Comparison of ENCODE assay signal across 21 cellular contexts in the genomic region with DNA sequence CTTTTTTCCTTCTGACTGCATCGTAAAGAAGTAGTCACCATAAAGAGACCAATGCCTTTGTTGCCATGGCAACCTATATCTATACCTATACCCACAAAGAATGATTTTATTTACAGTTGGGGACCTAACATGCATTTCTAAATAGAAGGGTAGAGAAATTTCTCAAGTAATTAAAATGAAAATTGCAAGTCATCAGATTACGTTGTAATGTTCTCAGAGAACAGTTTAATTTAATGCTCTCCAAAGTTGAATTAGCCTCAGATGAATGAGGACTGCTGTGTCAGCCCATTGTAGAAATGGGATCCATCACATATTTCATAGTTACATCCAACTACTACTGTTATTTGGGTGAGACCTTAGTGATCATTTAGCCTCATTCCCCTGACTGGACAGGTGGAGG. TPM values are rescaled to one million over a fixed set of nuclear protein-coding genes. Genes with fewer than 3 reads are reported as not detected.
A peak's percentile ranks its signal among the peaks of the same experiment; 100 is the strongest.
DNase-seq lines count a peak whose midpoint lies in the region; ATAC-seq, FAIRE-seq and TF ChIP-seq lines count a peak whose summit lies in the region.
"Had no signal": no experiment of that assay in that cellular context is flagged by ENCODE, and none has a peak within 500 bp of the region (broad histone marks: within the 10 kb centered on the region; RNA-seq: fewer than 3 reads in every experiment).

No MANE protein-coding gene starts in this region.

- no peak overlapping the region for H2AFZ ChIP-seq in H9 (ENCODE audit: low read length)

- no peak overlapping the region for H3K14ac ChIP-seq in H9 (ENCODE audit: insufficient read depth, low read length)

- H4K91ac ChIP-seq in H9 (ENCODE audit: insufficient read length, low read depth, low read length): no peak overlapping the region

- 0 out of 3 replicates have a peak, but pooled peaks cover 4% of the 10 kb centered on the region for H3K4me1 ChIP-seq in A549
- no peaks in the 10 kb centered on the region for H3K4me1 ChIP-seq in H9 (ENCODE audit: insufficient read depth, low read length)
- peaks cover 32 to 38% of the 10 kb centered on the region in 2 donors for H3K4me1 ChIP-seq in thyroid gland
- peaks cover 0 to 5% (median 0%) of the 10 kb centered on the region in 3 donors for H3K4me1 ChIP-seq in esophagus squamous epithelium
- H3K4me1 ChIP-seq: BE2C had no signal

- H3K79me1 ChIP-seq in H9 (ENCODE audit: insufficient read depth, low read depth, low read length, poor library complexity, severe bottlenecking): no peaks in the 10 kb centered on the region

- TF ChIP-seq EP300 in A549 (IDR thresholded peaks at IDR 0.05): no peak

- no peaks in the 10 kb centered on the region for H3K27me3 ChIP-seq in H9 (ENCODE audit: insufficient read depth, low read length)
- H3K27me3 ChIP-seq in thyroid gland: no peaks in the 10 kb centered on the region
- H3K27me3 ChIP-seq in esophagus squamous epithelium: no peaks in the 10 kb centered on the region
- H3K27me3 ChIP-seq: BE2C had no signal

- no peak overlapping the region for H2BK5ac ChIP-seq in H9 (ENCODE audit: insufficient read length, low read length)

- no peak overlapping the region for H3K4me3 ChIP-seq in A549
- no peak overlapping the region for H3K4me3 ChIP-seq in thyroid gland (replicated peaks in 1 of 3)
- no peak overlapping the region for H3K4me3 ChIP-seq in esophagus squamous epithelium

- no peaks in the 10 kb centered on the region for H3K79me2 ChIP-seq in H9 (ENCODE audit: insufficient read depth, low read length)

- no peaks in the 10 kb centered on the region for H4K20me1 ChIP-seq in H9 (ENCODE audit: control insufficient read depth, insufficient read depth, insufficient read length)

- no peak overlapping the region for H2BK20ac ChIP-seq in H9 (ENCODE audit: low read depth, low read length, poor library complexity, severe bottlenecking)

- no peak overlapping the region for H4K5ac ChIP-seq in H9 (ENCODE audit: insufficient read length, low read depth, low read length)

- H3K23me2 ChIP-seq in H9 (ENCODE audit: insufficient read length, low read depth, low read length, poor library complexity, severe bottlenecking): no peaks in the 10 kb centered on the region

- H2BK15ac ChIP-seq in H9 (ENCODE audit: low read depth, low read length): no peak overlapping the region

- H3K27me3 Mint-ChIP-seq in H9 (ENCODE audit: low read depth) (no peaks in the 10 kb centered on the region), neural crest cell (ENCODE audit: low read depth) (no peaks in the 10 kb centered on the region)
- H3K27me3 Mint-ChIP-seq in activated naive CD8-positive, alpha-beta T cell treated with anti-CD3 and anti-CD28 coated beads for 36 hours: no peaks in the 10 kb centered on the region
- H3K27me3 Mint-ChIP-seq: CD4-positive, alpha-beta memory T cell had no signal

- H3K27ac ChIP-seq in A549: peak overlapping the region in 1 of 2 experiments; percentile 18; a peak in 2 of 6 replicates
- H3K27ac ChIP-seq in H9 (ENCODE audit: insufficient read length, low read depth, low read length): no peak overlapping the region
- H3K27ac ChIP-seq in thyroid gland: peak overlapping the region in 2 of 3 donors; percentile 27 to 88
- H3K27ac ChIP-seq in esophagus squamous epithelium: no peak overlapping the region
- H3K27ac ChIP-seq: C4-2B, HL-60 had no signal

- intact Hi-C loops in thyroid gland (cut with DNase I) (no loop called here), esophagus squamous epithelium (cut with DNase I) (no loop called here)

- no peak for FAIRE-seq in A549 (lab: Jason Lieb, UNC)
- FAIRE-seq: A204.1, G401.6, GM12892, H1 had no signal

- H3K9me3 ChIP-seq in A549: no peaks in the 10 kb centered on the region
- no peaks in the 10 kb centered on the region for H3K9me3 ChIP-seq in H9 (ENCODE audit: control insufficient read depth, low read depth, low read length)
- H3K9me3 ChIP-seq in thyroid gland: no peaks in the 10 kb centered on the region
- H3K9me3 ChIP-seq in esophagus squamous epithelium: no peaks in the 10 kb centered on the region
- H3K9me3 ChIP-seq: BE2C had no signal

- POLR2A ChIA-PET in A549 (lab: Yijun Ruan, JAX): no interaction called here

- CTCF ChIA-PET in A549 (lab: Yijun Ruan, JAX): interaction anchor here (1.4 to 1.6 kb wide), 2 partner anchors 9 to 185 kb away, joined by 5 read pairs; no protein-coding TSS in a partner anchor

- no peak for ATAC-seq in A549

- 93% methylated on average over 2 of the region's 2 CpGs for WGBS in A549 (ENCODE audit: missing lambda C conversion rate)
- no CpG with 5 or more reads among the region's 2 CpGs for WGBS in H9 (ENCODE audit: extremely low coverage, insufficient read length, low lambda C conversion rate)
- 96 to 100% methylated on average over 2 of the region's 2 CpGs for WGBS in thyroid gland, 2 donors
- WGBS in esophagus squamous epithelium, 2 donors: 88 to 98% methylated on average over 2 of the region's 2 CpGs

- H3K9me3 Mint-ChIP-seq in H9 (no peaks in the 10 kb centered on the region), neural crest cell (no peaks in the 10 kb centered on the region)
- no peaks in the 10 kb centered on the region for H3K9me3 Mint-ChIP-seq in activated naive CD8-positive, alpha-beta T cell treated with anti-CD3 and anti-CD28 coated beads for 36 hours
- H3K9me3 Mint-ChIP-seq: CD4-positive, alpha-beta memory T cell; HFFc6 had no signal

- H2AK5ac ChIP-seq in H9 (ENCODE audit: insufficient read length, low read length): no peak overlapping the region

- no peak overlapping the region for H3K9ac ChIP-seq in H9 (ENCODE audit: extremely low read depth, insufficient read length, low read length)

- H3K4me2 ChIP-seq in A549 (no peak overlapping the region), H9 (ENCODE audit: insufficient read depth, insufficient read length, low read length) (no peak overlapping the region)

- no peak overlapping the region for H3K4me3 Mint-ChIP-seq in H9
- H3K4me3 Mint-ChIP-seq in neural crest cell: no peak overlapping the region
- no peak overlapping the region for H3K4me3 Mint-ChIP-seq in activated naive CD8-positive, alpha-beta T cell treated with anti-CD3 and anti-CD28 coated beads for 36 hours
- H3K4me3 Mint-ChIP-seq: CD4-positive, alpha-beta memory T cell; HFFc6 had no signal

- no peak for DNase-seq in A549 (ENCODE audit: low read depth in 1 of 2, low spot score in 1 of 2)
- DNase-seq in H9: no peak
- DNase-seq in neural crest cell (ENCODE audit: low read depth, low spot score): no peak
- no peak for DNase-seq in thyroid gland
- DNase-seq in esophagus squamous epithelium (lab: John Stamatoyannopoulos, UW): no peak
- no peak for DNase-seq in activated naive CD8-positive, alpha-beta T cell treated with anti-CD3 and anti-CD28 coated beads for 36 hours
- no peak for DNase-seq in kidney glomerular epithelial cell (lab: John Stamatoyannopoulos, UW)
- DNase-seq: BE2C; CD4-positive, alpha-beta memory T cell; COR-L47; DMS153; DMS79 treated with DMSO at 0.1 percent for 48 hours; EL; HCEC 1CT; HFFc6 had no signal

- H2BK12ac ChIP-seq in H9 (ENCODE audit: insufficient read length, low read depth, low read length): no peak overlapping the region

- no peak overlapping the region for H4K8ac ChIP-seq in H9 (replicated peaks; ENCODE audit: insufficient read length, low read depth, low read length)

- TF ChIP-seq POLR2A in A549 (IDR thresholded peaks at IDR 0.05; ENCODE audit: low read length) (no peak), thyroid gland (IDR thresholded peaks at IDR 0.05) (no peak), esophagus squamous epithelium (IDR thresholded peaks at IDR 0.05) (no peak)

- no peak overlapping the region for H2BK120ac ChIP-seq in H9 (ENCODE audit: low read depth, low read length, poor library complexity, severe bottlenecking)

- H3K36me3 ChIP-seq in thyroid gland (peaks cover 0 to 8% of the 10 kb centered on the region in 2 donors), esophagus squamous epithelium (peaks cover 0 to 80% (median 12%) of the 10 kb centered on the region in 3 donors)

- TF ChIP-seq CTCF in A549 (IDR thresholded peaks at IDR 0.05): no peak
- TF ChIP-seq CTCF in H9 (conservative IDR thresholded peaks at IDR 0.05): no peak
- no peak for TF ChIP-seq CTCF in neural crest cell (conservative IDR thresholded peaks at IDR 0.05)
- no peak for TF ChIP-seq CTCF in thyroid gland (IDR thresholded peaks at IDR 0.05)
- TF ChIP-seq CTCF in esophagus squamous epithelium (IDR thresholded peaks at IDR 0.05): no peak

- no peak overlapping the region for H3K56ac ChIP-seq in H9 (ENCODE audit: insufficient read length, low read depth, low read length)

- no peak; a peak in 1 of 5 replicates for TF ChIP-seq RAD21 in A549 (conservative IDR thresholded peaks at IDR 0.05 in 1 of 2, IDR thresholded peaks at IDR 0.05 in 1 of 2)

- H3K18ac ChIP-seq in H9 (ENCODE audit: insufficient read length, low read depth, low read length): no peak overlapping the region

- H3T11ph ChIP-seq in H9 (ENCODE audit: low read length): peak overlapping the region; percentile 36

- H3K27ac Mint-ChIP-seq in H9 (no peak overlapping the region), neural crest cell (ENCODE audit: unreplicated experiment) (peak overlapping the region; percentile 39)
- no peak overlapping the region for H3K27ac Mint-ChIP-seq in activated naive CD8-positive, alpha-beta T cell treated with anti-CD3 and anti-CD28 coated beads for 36 hours
- H3K27ac Mint-ChIP-seq: HFFc6 had no signal

- H3K36me3 Mint-ChIP-seq in H9 (ENCODE audit: insufficient read depth in 1 of 3, low read depth in 3 of 3): peaks cover 7 to 46% (median 40%) of the 10 kb centered on the region in 3 experiments; a peak in 6 of 7 replicates
- peaks cover 15% of the 10 kb centered on the region for H3K36me3 Mint-ChIP-seq in neural crest cell (ENCODE audit: low read depth)
- peaks cover 21% of the 10 kb centered on the region for H3K36me3 Mint-ChIP-seq in activated naive CD8-positive, alpha-beta T cell treated with anti-CD3 and anti-CD28 coated beads for 36 hours

- no peak overlapping the region for H3K23ac ChIP-seq in H9 (ENCODE audit: insufficient read length, low read depth, low read length)

- no peak overlapping the region for H3K4ac ChIP-seq in H9 (ENCODE audit: low read depth, low read length)

- H3K4me1 Mint-ChIP-seq in H9: peaks cover 7 to 11% of the 10 kb centered on the region in 2 experiments
- H3K4me1 Mint-ChIP-seq in neural crest cell: peaks cover 7% of the 10 kb centered on the region
- H3K4me1 Mint-ChIP-seq in activated naive CD8-positive, alpha-beta T cell treated with anti-CD3 and anti-CD28 coated beads for 36 hours: no peaks in the 10 kb centered on the region

RNA-seq across cellular contexts. Expression of a gene that starts 18.6 kb away (rescaled TPM):
- polyA plus RNA-seq in A549 (2011; rRNA removed) (26.5 and 31.1 TPM in 2 replicates), A549 (2017; fragmentation: RNase III; extraction: RNeasy Plus Mini Kit Qiagen cat#74134 plus additional on column Dnase treatment) (12.6 to 14.4 TPM (median 13.2 TPM) in 3 replicates)
- polyA plus RNA-seq in A549 (2012; cell fraction: cytosol; rRNA removed): 8.0 and 8.8 TPM in 2 replicates
- polyA plus RNA-seq in A549 (2012; cell fraction: nucleus; rRNA removed): 6.7 and 7.8 TPM in 2 replicates
- polyA minus RNA-seq in A549 (2011; rRNA and poly(A)+ RNA removed): 17.9 and 21.4 TPM in 2 replicates
- total RNA-seq in H9 (2021) (12.7 and 12.9 TPM in 2 replicates), neural crest cell (13.6 and 15.6 TPM in 2 replicates), thyroid gland (10 to 100 TPM in 3 of 4 donors, 1 to 10 TPM in 1; 7.8 to 15.9 (median 11.5) TPM), esophagus squamous epithelium (1 to 10 TPM; 3.1 to 8.7 (median 5.7) TPM)
- 10 to 100 TPM; 14.4 to 14.9 TPM for total RNA-seq in activated naive CD8-positive, alpha-beta T cell treated with anti-CD3 and anti-CD28 coated beads for 36 hours

RNA-seq across cellular contexts. Expression of a gene that starts 18.8 kb away (rescaled TPM):
- polyA plus RNA-seq in A549 (2011; rRNA removed) (141 and 160 TPM in 2 replicates), A549 (2017; fragmentation: RNase III; extraction: RNeasy Plus Mini Kit Qiagen cat#74134 plus additional on column Dnase treatment) (73.8 to 81.1 TPM (median 81.0 TPM) in 3 replicates)
- 66.9 and 73.2 TPM in 2 replicates for polyA plus RNA-seq in A549 (2012; cell fraction: cytosol; rRNA removed)
- 57.2 and 72.5 TPM in 2 replicates for polyA plus RNA-seq in A549 (2012; cell fraction: nucleus; rRNA removed)
- polyA minus RNA-seq in A549 (2011; rRNA and poly(A)+ RNA removed): 154 and 167 TPM in 2 replicates
- total RNA-seq in H9 (2021) (78.1 and 83.3 TPM in 2 replicates), neural crest cell (86.5 and 89.7 TPM in 2 replicates), thyroid gland (10 to 100 TPM; 71.4 to 86.1 (median 80.4) TPM), esophagus squamous epithelium (10 to 100 TPM; 33.7 to 60.0 (median 53.9) TPM)
- 100 to 1,000 TPM; 102 TPM for total RNA-seq in activated naive CD8-positive, alpha-beta T cell treated with anti-CD3 and anti-CD28 coated beads for 36 hours

Comparison
In these comparisons a context has a peak if more than half of its experiments do, and no peak if none do; other contexts are left out.
1. H3K27ac ChIP-seq: peak in thyroid gland (2 of 3); none in H9 (single experiment) and esophagus squamous epithelium (0 of 4).